13 cellular contexts compared by ENCODE assay signal in the genomic region with DNA sequence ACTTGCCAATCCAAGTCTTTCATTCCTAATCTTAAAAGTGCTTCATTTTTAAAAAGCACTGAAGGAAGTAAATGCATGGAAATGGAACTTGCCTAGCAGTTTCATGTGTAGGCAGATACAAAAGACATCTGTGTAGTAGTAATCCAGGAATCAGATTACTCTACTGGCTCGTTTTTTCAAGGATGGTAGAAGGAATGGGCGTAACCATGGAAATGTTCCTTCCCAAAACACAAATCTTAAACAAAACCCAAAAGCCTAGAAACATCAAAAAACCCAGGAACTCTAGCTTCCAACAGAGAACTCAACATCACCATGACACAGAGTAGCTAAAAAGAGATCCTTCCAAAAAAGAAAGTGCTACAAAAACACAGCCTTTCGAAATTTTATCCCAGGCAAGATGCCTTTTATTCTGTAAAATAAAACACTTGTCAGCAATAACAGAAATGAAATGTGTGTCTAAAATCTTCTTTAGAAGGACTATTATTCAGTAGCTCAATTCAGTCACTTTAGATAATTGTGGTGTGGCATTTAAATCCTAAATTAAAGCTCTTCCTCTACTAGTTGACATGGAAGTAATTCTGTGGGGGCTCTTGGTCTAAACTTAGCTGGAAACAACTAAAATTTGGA.
DNase-seq lines count a peak whose midpoint lies in the region; ATAC-seq, FAIRE-seq and TF ChIP-seq lines count a peak whose summit lies in the region.
"Had no signal": no experiment of that assay in that cellular context is flagged by ENCODE, and none has a peak within 500 bp of the region (broad histone marks: within the 10 kb centered on the region; RNA-seq: fewer than 3 reads in every experiment).

No MANE protein-coding gene starts in this region.

- H3K9me2 ChIP-seq in SK-N-SH: no peaks in the 10 kb centered on the region

- intact Hi-C loops in mammary epithelial cell (cut with micrococcal nuclease): no loop called here

- H3K9ac ChIP-seq in SK-N-SH (no peak overlapping the region), mammary epithelial cell (ENCODE audit: insufficient read depth, low read length) (no peak overlapping the region)

- no peaks in the 10 kb centered on the region for H3K9me3 ChIP-seq in SK-N-SH
- no peaks in the 10 kb centered on the region for H3K9me3 ChIP-seq in mammary epithelial cell (replicated peaks; ENCODE audit: insufficient read depth, low read length)
- no peaks in the 10 kb centered on the region for H3K9me3 ChIP-seq in BE2C
- H3K9me3 ChIP-seq: gastrocnemius medialis, SJCRH30 had no signal

- 74% methylated on average over 3 of the region's 3 CpGs for WGBS in SK-N-SH (ENCODE audit: low lambda C conversion rate)
- 43% methylated on average over 3 of the region's 3 CpGs for WGBS in mammary epithelial cell (ENCODE audit: low coverage, missing lambda C conversion rate)

- H2AFZ ChIP-seq in SK-N-SH (ENCODE audit: low read depth) (no peak overlapping the region), mammary epithelial cell (ENCODE audit: low read depth, low read length) (peak overlapping the region; percentile 29)

- no peaks in the 10 kb centered on the region for H3F3A ChIP-seq in SK-N-SH (replicated peaks; ENCODE audit: insufficient read depth)

- peaks cover 10% of the 10 kb centered on the region; the same call in 1 of the 2 replicates for H3K79me2 ChIP-seq in SK-N-SH (ENCODE audit: insufficient read depth)
- H3K79me2 ChIP-seq in mammary epithelial cell (ENCODE audit: insufficient read depth, low read length): no peaks in the 10 kb centered on the region

- H3K4me3 ChIP-seq in SK-N-SH (ENCODE audit: low read depth in 2 of 2, low read length in 1 of 2) (no peak overlapping the region), mammary epithelial cell (replicated peaks in 1 of 3; ENCODE audit: insufficient read depth in 1 of 3, low read depth in 2 of 3, low read length in 3 of 3) (no peak overlapping the region), BE2C (ENCODE audit: low read depth, low read length) (no peak overlapping the region)
- H3K4me3 ChIP-seq: gastrocnemius medialis, SJCRH30 had no signal

- peak; percentile 87 for ATAC-seq in SK-N-SH treated with all-trans-retinoic acid at 6 μM for 48 hours
- ATAC-seq: gastrocnemius medialis had no signal

- FAIRE-seq in GM19239 (lab: Jason Lieb, UNC): no peak

- H3K4me1 ChIP-seq in SK-N-SH (ENCODE audit: control insufficient read depth in 1 of 2, insufficient read depth in 2 of 2, low read depth in 1 of 2, low read length in 1 of 2) (peaks cover 0 to 7% of the 10 kb centered on the region in 2 experiments; a peak in 1 of 4 replicates), mammary epithelial cell (ENCODE audit: insufficient read depth, low read length) (peaks cover 11% of the 10 kb centered on the region), BE2C (no peaks in the 10 kb centered on the region; the same call in 1 of the 2 replicates)

- TF ChIP-seq EP300 in SK-N-SH (IDR thresholded peaks at IDR 0.05; ENCODE audit: borderline replicate concordance in 1 of 2, low read depth in 1 of 2, low read length in 1 of 2): no peak

- no TSS peak for BruUV-seq in mammary epithelial cell (replicated peaks; lab: Mats Ljungman, UMichigan)

- DNase-seq in SK-N-SH (no peak), mammary epithelial cell (peak; percentile 35), iris pigment epithelial cell (ENCODE audit: low read depth) (peak; percentile 44), superior temporal gyrus (ENCODE audit: extremely low spot score) (peak; percentile 68), BE2C (no peak), NCI-H1694 treated with DMSO at 0.1 percent for 48 hours (lab: John Stamatoyannopoulos, UW) (no peak), GM19239 (ENCODE audit: insufficient read length, low spot score) (no peak)
- DNase-seq: activated CD4-positive, alpha-beta T cell treated with anti-CD3 and anti-CD28 coated beads, Interleukin-2, amount 50 U/mL, for 1 hour; activated naive CD8-positive, alpha-beta T cell treated with anti-CD3 and anti-CD28 coated beads for 36 hours; gastrocnemius medialis; NCI-H345 had no signal

- dilution Hi-C loops in mammary epithelial cell (cut with HindIII; ENCODE audit: low sequenced_read_pairs): loop anchor here (25.0 kb wide), 1 partner anchor 710 kb away; no protein-coding TSS in a partner anchor

- H3K27ac ChIP-seq in SK-N-SH (ENCODE audit: low read depth in 2 of 2, low read length in 1 of 2) (peak overlapping the region in 1 of 2 experiments; percentile 46; a peak in 1 of 4 replicates), mammary epithelial cell (ENCODE audit: insufficient read depth, low read depth, low read length) (peak overlapping the region; percentile 24)
- H3K27ac ChIP-seq: gastrocnemius medialis, SJCRH30 had no signal

- no peak overlapping the region for H3K4me2 ChIP-seq in SK-N-SH
- H3K4me2 ChIP-seq in mammary epithelial cell (ENCODE audit: insufficient read depth, low read depth, low read length): peak overlapping the region; percentile 54

- TF ChIP-seq CTCF in SK-N-SH (IDR thresholded peaks at IDR 0.05) (no peak), mammary epithelial cell (conservative IDR thresholded peaks at IDR 0.05 in 1 of 2, IDR thresholded peaks at IDR 0.05 in 1 of 2; ENCODE audit: extremely low read depth in 1 of 2, insufficient read depth in 1 of 2, low read depth in 1 of 2, low read length in 2 of 2) (no peak), BE2C (IDR thresholded peaks at IDR 0.05; ENCODE audit: low read depth, low read length) (no peak)

- TF ChIP-seq RAD21 in SK-N-SH (IDR thresholded peaks at IDR 0.05; ENCODE audit: low read length): no peak

- in situ Hi-C loops in mammary epithelial cell (cut with MboI; ENCODE audit: low sequenced_read_pairs in 2 of 2): no loop called here

- no peaks in the 10 kb centered on the region for H4K20me1 ChIP-seq in SK-N-SH (ENCODE audit: insufficient read depth)
- no peaks in the 10 kb centered on the region for H4K20me1 ChIP-seq in mammary epithelial cell (ENCODE audit: insufficient read depth, low read length)

- H3K27me3 ChIP-seq in SK-N-SH (ENCODE audit: insufficient read depth): no peaks in the 10 kb centered on the region
- H3K27me3 ChIP-seq in mammary epithelial cell (ENCODE audit: insufficient read depth, low read length): no peaks in the 10 kb centered on the region
- H3K27me3 ChIP-seq in BE2C: no peaks in the 10 kb centered on the region
- H3K27me3 ChIP-seq: gastrocnemius medialis, SJCRH30 had no signal

- H3K36me3 ChIP-seq in SK-N-SH (replicated peaks in 1 of 2; ENCODE audit: control insufficient read depth in 1 of 2, insufficient read depth in 2 of 2, low read length in 1 of 2): no peaks in the 10 kb centered on the region
- H3K36me3 ChIP-seq in mammary epithelial cell (ENCODE audit: insufficient read depth, low read length): no peaks in the 10 kb centered on the region
- H3K36me3 ChIP-seq in BE2C: no peaks in the 10 kb centered on the region
- H3K36me3 ChIP-seq: gastrocnemius medialis, SJCRH30 had no signal

- POLR2A ChIA-PET in SK-N-SH (lab: Yijun Ruan, JAX): interaction anchor here (1.3 kb wide), 1 partner anchor 24 kb away, joined by 5 read pairs; no protein-coding TSS in a partner anchor

- CTCF ChIA-PET in SK-N-SH (lab: Yijun Ruan, JAX): interaction anchor here (0.8 to 5.3 kb wide), 9 partner anchors 124 to 717 kb away, joined by 3 to 21 read pairs (median 4); partner anchors contain the start of gene FAM50B
- CTCF ChIA-PET in mammary epithelial cell (lab: Charles Lee; ENCODE audit: low non-redundant PET): interaction anchor here (0.7 kb wide), 1 partner anchor 265 kb away, joined by 4 read pairs; no protein-coding TSS in a partner anchor

TF ChIP-seq in SK-N-SH treated with all-trans-retinoic acid at 6 μM for 48 hours, 23 proteins besides CTCF, POLR2A, EP300 and RAD21 (continues in another document):
- no peak for TF ChIP-seq OSR1 (CRISPR knock-in tag; IDR thresholded peaks at IDR 0.05)
- no peak for TF ChIP-seq GLIS3 (CRISPR knock-in tag; IDR thresholded peaks at IDR 0.05)
- no peak for TF ChIP-seq CSDC2 (CRISPR knock-in tag; IDR thresholded peaks at IDR 0.05)
- no peak for TF ChIP-seq CSRNP3 (CRISPR knock-in tag; IDR thresholded peaks at IDR 0.05)
- TF ChIP-seq ESRRG (CRISPR knock-in tag; IDR thresholded peaks at IDR 0.05): no peak
- TF ChIP-seq ZNF70 (CRISPR knock-in tag; IDR thresholded peaks at IDR 0.05): no peak

TF ChIP-seq in SK-N-SH, 30 proteins besides CTCF, POLR2A, EP300 and RAD21:
- TF ChIP-seq NRF1 (IDR thresholded peaks at IDR 0.05; ENCODE audit: low read depth, low read length) (no peak), USF2 (IDR thresholded peaks at IDR 0.05; ENCODE audit: borderline replicate concordance, low read depth, low read length) (no peak), SIN3A (IDR thresholded peaks at IDR 0.05; ENCODE audit: borderline replicate concordance, low read depth, low read length) (no peak), POLR2AphosphoS5 (IDR thresholded peaks at IDR 0.05; ENCODE audit: low read depth, low read length) (no peak), RCOR1 (IDR thresholded peaks at IDR 0.05; ENCODE audit: low read length) (no peak)

Comparison
In these comparisons a context has a peak if more than half of its experiments do, and no peak if none do; other contexts are left out.
1. DNase-seq: peak in mammary epithelial cell (single experiment), iris pigment epithelial cell (single experiment) and superior temporal gyrus (single experiment); none in SK-N-SH (single experiment), BE2C (single experiment), NCI-H1694 treated with DMSO at 0.1 percent for 48 hours (single experiment) and GM19239 (single experiment).